ENCODE assay signal across 23 cellular contexts in genomic region chr2:165070089-165070488, GRCh38.
DNase-seq lines count a peak whose midpoint lies in the region; ATAC-seq, FAIRE-seq and TF ChIP-seq lines count a peak whose summit lies in the region.
"Had no signal": no experiment of that assay in that cellular context is flagged by ENCODE, and none has a peak within 500 bp of the region (broad histone marks: within the 10 kb centered on the region; RNA-seq: fewer than 3 reads in every experiment).

No MANE protein-coding gene starts in this region.

- no peaks in the 10 kb centered on the region for H3K79me2 ChIP-seq in HepG2 (ENCODE audit: insufficient read depth, low read length)
- no peaks in the 10 kb centered on the region for H3K79me2 ChIP-seq in mesendoderm (ENCODE audit: control insufficient read depth, insufficient read depth, low read length)
- no peaks in the 10 kb centered on the region for H3K79me2 ChIP-seq in SK-N-SH (ENCODE audit: insufficient read depth)

- H3K9me3 ChIP-seq in HepG2 (ENCODE audit: low read length), result peaks cover 7% of the 10 kb centered on the region; the same call in 1 of the 2 replicates
- no peaks in the 10 kb centered on the region for H3K9me3 ChIP-seq in right lobe of liver
- no peaks in the 10 kb centered on the region; the same call in 1 of the 2 replicates for H3K9me3 ChIP-seq in SK-N-SH
- H3K9me3 ChIP-seq: gastrocnemius medialis had no signal

- H3K9me2 ChIP-seq in SK-N-SH, result no peaks in the 10 kb centered on the region

- H3K18ac ChIP-seq in mesendoderm (ENCODE audit: low read length), result peak overlapping the region; percentile 25

- H3K9me3 Mint-ChIP-seq in brain, result peaks cover 11 to 19% (median 15%) of the 10 kb centered on the region in 5 experiments
- H3K9me3 Mint-ChIP-seq in activated CD8-positive, alpha-beta T cell treated with anti-CD3 and anti-CD28 coated beads for 36 hours, result no peaks in the 10 kb centered on the region
- H3K9me3 Mint-ChIP-seq: central memory CD8-positive, alpha-beta T cell had no signal

- H4K20me1 ChIP-seq in HepG2 (ENCODE audit: insufficient read depth, low read length) (no peaks in the 10 kb centered on the region), SK-N-SH (ENCODE audit: insufficient read depth) (no peaks in the 10 kb centered on the region)
- H4K20me1 ChIP-seq: BLaER1 treated with 17β-estradiol and CSF1 and Interleukin-3, amounts not matched to agents 10 nM and 100 nM had no signal

- H3K4ac ChIP-seq in mesendoderm (ENCODE audit: low read depth, low read length), result no peak overlapping the region

- H3K79me1 ChIP-seq in mesendoderm (ENCODE audit: low read length), result no peaks in the 10 kb centered on the region

- ATAC-seq in HepG2, result peak; percentile 72
- no peak for ATAC-seq in right lobe of liver
- ATAC-seq in activated CD8-positive, alpha-beta T cell treated with anti-CD3 and anti-CD28 coated beads for 36 hours, result no peak
- ATAC-seq in GM18873 (IDR thresholded peaks at IDR 0.05; ENCODE audit: low FRiP score, unreplicated experiment), result no peak
- no peak for ATAC-seq in GM21528 (IDR thresholded peaks at IDR 0.05; ENCODE audit: low FRiP score, unreplicated experiment)
- ATAC-seq: activated CD8-positive, alpha-beta T cell treated with anti-CD3 and anti-CD28 coated beads, Interleukin-2, amount 10 ng/mL, durations not matched to agents 7 days and 5 days; gastrocnemius medialis had no signal

- no peak for DNase-seq in HepG2 (ENCODE audit: low spot score)
- DNase-seq in right lobe of liver, result no peak
- DNase-seq in mesendoderm, result peak; percentile 87
- no peak for DNase-seq in activated CD8-positive, alpha-beta T cell treated with anti-CD3 and anti-CD28 coated beads for 36 hours
- DNase-seq in SK-N-SH, result no peak
- DNase-seq: activated CD8-positive, alpha-beta T cell treated with anti-CD3 and anti-CD28 coated beads, Interleukin-2, amount 10 ng/mL, durations not matched to agents 7 days and 5 days; activated naive CD4-positive, alpha-beta T cell treated with anti-CD3 and anti-CD28 coated beads, Interleukin-2, amount 50 U/mL, for 16 hours; activated T-cell treated with anti-CD3 and anti-CD28 coated beads, Interleukin-2, amount 50 U/mL, for 48 hours; aorta; gastrocnemius medialis; KBM-7; NCI-H2029; NCI-H510A; WERI-Rb-1 had no signal

- no peak overlapping the region for H2BK15ac ChIP-seq in mesendoderm (replicated peaks; ENCODE audit: low read depth)

- no peak for TF ChIP-seq RAD21 in HepG2 (CRISPR knock-in tag; IDR thresholded peaks at IDR 0.05)
- TF ChIP-seq RAD21 in SK-N-SH (IDR thresholded peaks at IDR 0.05; ENCODE audit: low read length), result no peak

- no peaks in the 10 kb centered on the region for H3K4me1 ChIP-seq in HepG2 (ENCODE audit: insufficient read depth, low read length)
- H3K4me1 ChIP-seq in right lobe of liver, result no peaks in the 10 kb centered on the region
- H3K4me1 ChIP-seq in mesendoderm (ENCODE audit: control insufficient read depth, low read depth, low read length), result no peaks in the 10 kb centered on the region
- peaks cover 0 to 19% of the 10 kb centered on the region in 2 experiments; a peak in 2 of 4 replicates for H3K4me1 ChIP-seq in SK-N-SH (ENCODE audit: control insufficient read depth in 1 of 2, insufficient read depth in 2 of 2, low read depth in 1 of 2, low read length in 1 of 2)
- H3K4me1 ChIP-seq: gastrocnemius medialis had no signal

- peak overlapping the region; percentile 61 to 100 (median 99) for H3K27ac Mint-ChIP-seq in brain
- no peak overlapping the region for H3K27ac Mint-ChIP-seq in activated CD8-positive, alpha-beta T cell treated with anti-CD3 and anti-CD28 coated beads for 36 hours
- H3K27ac Mint-ChIP-seq: activated CD8-positive, alpha-beta T cell treated with anti-CD3 and anti-CD28 coated beads, Interleukin-2, amount 10 ng/mL, durations not matched to agents 7 days and 5 days; stimulated activated naive CD8-positive, alpha-beta T cell treated with anti-CD3 and anti-CD28 coated beads, Interleukin-15, Interleukin-2, amounts not matched to agents 100 ng/mL and 50 ng/mL, for 24 hours; T-helper 1 cell treated with Interleukin-12 subunit alpha and Interleukin-12 subunit beta and Interleukin-4 antibody, amounts not matched to agents 30 μg/mL and 1 μg/mL, for 36 hours had no signal

- CTCF ChIA-PET in HepG2 (lab: Yijun Ruan, JAX; ENCODE audit: low intra/inter-chr PET ratio, low total read pairs), result no interaction called here
- CTCF ChIA-PET in activated CD8-positive, alpha-beta T cell treated with anti-CD3 and anti-CD28 coated beads for 36 hours (lab: Charles Lee), result interaction anchor here (0.9 kb wide), 1 partner anchor 54 kb away, joined by 3 read pairs; no protein-coding TSS in a partner anchor
- CTCF ChIA-PET in SK-N-SH (lab: Yijun Ruan, JAX), result interaction anchor here (1.6 to 5.1 kb wide), 4 partner anchors 18 to 134 kb away, joined by 3 to 39 read pairs (median 6); partner anchors contain the start of gene SCN3A

- peak overlapping the region; percentile 94 for H4K8ac ChIP-seq in mesendoderm (ENCODE audit: low read depth, low read length)

- H3K27ac ChIP-seq in HepG2 (ENCODE audit: extremely low read length, insufficient read depth, low read length) (no peak overlapping the region), right lobe of liver (no peak overlapping the region), mesendoderm (ENCODE audit: low read depth, low read length) (no peak overlapping the region), SK-N-SH (ENCODE audit: low read depth in 2 of 2, low read length in 1 of 2) (peak overlapping the region in 1 of 2 experiments; percentile 47; a peak in 1 of 4 replicates)
- H3K27ac ChIP-seq: BLaER1 treated with 17β-estradiol and CSF1 and Interleukin-3, amounts not matched to agents 10 nM and 100 nM; gastrocnemius medialis; upper lobe of left lung; WERI-Rb-1 had no signal

- H3K4me1 Mint-ChIP-seq in brain, result peaks cover 52% of the 10 kb centered on the region
- H3K4me1 Mint-ChIP-seq in activated CD8-positive, alpha-beta T cell treated with anti-CD3 and anti-CD28 coated beads for 36 hours (ENCODE audit: low read depth), result no peaks in the 10 kb centered on the region
- H3K4me1 Mint-ChIP-seq: central memory CD8-positive, alpha-beta T cell had no signal

- FAIRE-seq in HepG2 (lab: Jason Lieb, UNC), result no peak
- FAIRE-seq: D721Med had no signal

- H2BK120ac ChIP-seq in mesendoderm (ENCODE audit: low read depth, low read length), result no peak overlapping the region

- BruUV-seq in HepG2 (replicated peaks; lab: Mats Ljungman, UMichigan), result no TSS peak

- peaks cover 7% of the 10 kb centered on the region for H3K36me3 Mint-ChIP-seq in brain
- no peaks in the 10 kb centered on the region for H3K36me3 Mint-ChIP-seq in activated CD8-positive, alpha-beta T cell treated with anti-CD3 and anti-CD28 coated beads for 36 hours (ENCODE audit: low read depth)

- H3K27me3 Mint-ChIP-seq in brain, result peaks cover 7% of the 10 kb centered on the region
- H3K27me3 Mint-ChIP-seq in activated CD8-positive, alpha-beta T cell treated with anti-CD3 and anti-CD28 coated beads for 36 hours, result no peaks in the 10 kb centered on the region
- H3K27me3 Mint-ChIP-seq: stimulated activated naive CD8-positive, alpha-beta T cell treated with anti-CD3 and anti-CD28 coated beads, Interleukin-15, Interleukin-2, amounts not matched to agents 100 ng/mL and 50 ng/mL, for 24 hours had no signal

- no peaks in the 10 kb centered on the region for H3K36me3 ChIP-seq in HepG2 (replicated peaks in 1 of 2; ENCODE audit: control insufficient read depth in 1 of 2, insufficient read depth in 2 of 2, low read length in 2 of 2)
- H3K36me3 ChIP-seq in right lobe of liver, result no peaks in the 10 kb centered on the region
- no peaks in the 10 kb centered on the region for H3K36me3 ChIP-seq in mesendoderm (ENCODE audit: control insufficient read depth, insufficient read depth, low read length)
- H3K36me3 ChIP-seq in SK-N-SH (replicated peaks in 1 of 2; ENCODE audit: control insufficient read depth in 1 of 2, insufficient read depth in 2 of 2, low read length in 1 of 2), result no peaks in the 10 kb centered on the region
- H3K36me3 ChIP-seq: BLaER1 treated with 17β-estradiol and CSF1 and Interleukin-3, amounts not matched to agents 10 nM and 100 nM; gastrocnemius medialis; upper lobe of left lung; WERI-Rb-1 had no signal

- no peak overlapping the region for H2BK5ac ChIP-seq in mesendoderm (ENCODE audit: low read length)

- no peak for TF ChIP-seq EP300 in HepG2 (IDR thresholded peaks at IDR 0.05; ENCODE audit: low read depth in 2 of 2, low read length in 2 of 2)
- no peak for TF ChIP-seq EP300 in HepG2 (CRISPR knock-in tag; IDR thresholded peaks at IDR 0.05; ENCODE audit: borderline replicate concordance)
- TF ChIP-seq EP300 in SK-N-SH (IDR thresholded peaks at IDR 0.05; ENCODE audit: borderline replicate concordance in 1 of 2, low read depth in 1 of 2, low read length in 1 of 2), result no peak

- peak overlapping the region in 1 of 5 experiments; percentile 23 for H3K4me3 Mint-ChIP-seq in brain
- H3K4me3 Mint-ChIP-seq in activated CD8-positive, alpha-beta T cell treated with anti-CD3 and anti-CD28 coated beads for 36 hours, result no peak overlapping the region
- H3K4me3 Mint-ChIP-seq: activated CD8-positive, alpha-beta T cell treated with anti-CD3 and anti-CD28 coated beads, Interleukin-2, amount 10 ng/mL, durations not matched to agents 7 days and 5 days; central memory CD8-positive, alpha-beta T cell; stimulated activated naive CD8-positive, alpha-beta T cell treated with anti-CD3 and anti-CD28 coated beads, Interleukin-15, Interleukin-2, amounts not matched to agents 100 ng/mL and 50 ng/mL, for 24 hours; T-helper 1 cell treated with Interleukin-12 subunit alpha and Interleukin-12 subunit beta and Interleukin-4 antibody, amounts not matched to agents 30 μg/mL and 1 μg/mL, for 36 hours had no signal

- H3K56ac ChIP-seq in mesendoderm (ENCODE audit: low read length), result peak overlapping the region; percentile 80

- H4K5ac ChIP-seq in mesendoderm (ENCODE audit: low read length), result peak overlapping the region; percentile 78

- TF ChIP-seq POLR2A in HepG2 (IDR thresholded peaks at IDR 0.05; ENCODE audit: insufficient read depth in 1 of 2, low read depth in 2 of 2, low read length in 2 of 2) (no peak), right lobe of liver (IDR thresholded peaks at IDR 0.05) (no peak)

- H3K4me3 ChIP-seq in HepG2 (replicated peaks in 1 of 3; ENCODE audit: insufficient read depth in 1 of 3, low read depth in 2 of 3, low read length in 3 of 3) (peak overlapping the region in 1 of 3 experiments; percentile 24; a peak in 1 of 6 replicates), right lobe of liver (no peak overlapping the region), mesendoderm (ENCODE audit: low read length) (no peak overlapping the region), SK-N-SH (ENCODE audit: low read depth in 2 of 2, low read length in 1 of 2) (no peak overlapping the region)
- H3K4me3 ChIP-seq: BLaER1 treated with 17β-estradiol and CSF1 and Interleukin-3, amounts not matched to agents 10 nM and 100 nM; gastrocnemius medialis; upper lobe of left lung had no signal

- TF ChIP-seq CTCF in HepG2 (CRISPR knock-in tag; IDR thresholded peaks at IDR 0.05), result no peak
- no peak for TF ChIP-seq CTCF in right lobe of liver (IDR thresholded peaks at IDR 0.05)
- TF ChIP-seq CTCF in brain (conservative IDR thresholded peaks at IDR 0.05), result no peak
- TF ChIP-seq CTCF in activated CD8-positive, alpha-beta T cell treated with anti-CD3 and anti-CD28 coated beads for 36 hours (IDR thresholded peaks at IDR 0.05), result no peak
- no peak for TF ChIP-seq CTCF in SK-N-SH (IDR thresholded peaks at IDR 0.05)

- H3F3A ChIP-seq in SK-N-SH (replicated peaks; ENCODE audit: insufficient read depth), result peaks cover 2% of the 10 kb centered on the region

- H3K4me2 ChIP-seq in HepG2 (ENCODE audit: low read depth, low read length) (peak overlapping the region; percentile 45), mesendoderm (ENCODE audit: low read length) (no peak overlapping the region), SK-N-SH (no peak overlapping the region)

- in situ Hi-C loops in HepG2 (cut with HindIII; ENCODE audit: extremely low pct_ligation_motif_present, low pct_unique_long_range_greater_than_20kb), result no loop called here

- H3K27me3 ChIP-seq in HepG2 (ENCODE audit: control insufficient read depth in 1 of 2, insufficient read depth in 2 of 2, low read length in 2 of 2), result peaks cover 0 to 4% of the 10 kb centered on the region in 2 experiments; a peak in 1 of 5 replicates
- no peaks in the 10 kb centered on the region for H3K27me3 ChIP-seq in right lobe of liver
- H3K27me3 ChIP-seq in mesendoderm (ENCODE audit: insufficient read depth, low read length, poor library complexity), result no peaks in the 10 kb centered on the region
- H3K27me3 ChIP-seq in SK-N-SH (ENCODE audit: insufficient read depth), result no peaks in the 10 kb centered on the region
- H3K27me3 ChIP-seq: BLaER1 treated with 17β-estradiol and CSF1 and Interleukin-3, amounts not matched to agents 10 nM and 100 nM; gastrocnemius medialis; upper lobe of left lung had no signal

- H3K23ac ChIP-seq in mesendoderm (ENCODE audit: low read length), result no peak overlapping the region

- POLR2A ChIA-PET in HepG2 (lab: Yijun Ruan, JAX), result no interaction called here
- POLR2A ChIA-PET in activated CD8-positive, alpha-beta T cell treated with anti-CD3 and anti-CD28 coated beads for 36 hours (lab: Charles Lee), result no interaction called here
- POLR2A ChIA-PET in SK-N-SH (lab: Yijun Ruan, JAX), result no interaction called here

- no peak overlapping the region for H3K9ac ChIP-seq in HepG2 (ENCODE audit: insufficient read depth, low read depth, low read length)
- no peak overlapping the region for H3K9ac ChIP-seq in mesendoderm (ENCODE audit: low read length)
- no peak overlapping the region for H3K9ac ChIP-seq in SK-N-SH
- H3K9ac ChIP-seq: BLaER1 treated with 17β-estradiol and CSF1 and Interleukin-3, amounts not matched to agents 10 nM and 100 nM had no signal

- H2AK5ac ChIP-seq in mesendoderm (ENCODE audit: low read length), result no peak overlapping the region

- intact Hi-C loops in HepG2 (cut with micrococcal nuclease; ENCODE audit: unreplicated experiment) (no loop called here), right lobe of liver (cut with DNase I) (no loop called here)
- intact Hi-C loops in activated CD8-positive, alpha-beta T cell treated with anti-CD3 and anti-CD28 coated beads for 36 hours (cut with micrococcal nuclease), result no loop called here

- H2AFZ ChIP-seq in HepG2 (ENCODE audit: low read length) (no peak overlapping the region), SK-N-SH (ENCODE audit: low read depth) (no peak overlapping the region)

- WGBS in HepG2 (ENCODE audit: low lambda C conversion rate), result 60% methylated on average over 9 of the region's 9 CpGs
- 89% methylated on average over 8 of the region's 9 CpGs for WGBS in right lobe of liver (ENCODE audit: insufficient coverage, low coverage, low lambda C conversion rate, missing lambda C conversion rate)
- no CpG with 5 or more reads among the region's 9 CpGs for WGBS in mesendoderm (ENCODE audit: extremely low coverage, insufficient coverage, low lambda C conversion rate)
- WGBS in SK-N-SH (ENCODE audit: low lambda C conversion rate), result 94% methylated on average over 9 of the region's 9 CpGs
